ENCODE assay signal across 14 cellular contexts in genomic region chr11:102410382-102410784, GRCh38. TPM values are rescaled to one million over a fixed set of nuclear protein-coding genes. Genes with fewer than 3 reads are reported as not detected.
A peak's percentile ranks its signal among the peaks of the same experiment; 100 is the strongest.
DNase-seq lines count a peak whose midpoint lies in the region; ATAC-seq, FAIRE-seq and TF ChIP-seq lines count a peak whose summit lies in the region.
"Had no signal": no experiment of that assay in that cellular context is flagged by ENCODE, and none has a peak within 500 bp of the region (broad histone marks: within the 10 kb centered on the region; RNA-seq: fewer than 3 reads in every experiment).

No MANE protein-coding gene starts in this region.

- TF ChIP-seq EP300 in sigmoid colon (IDR thresholded peaks at IDR 0.05) = no peak

- intact Hi-C loops in CD4-positive, alpha-beta T cell (cut with DNase I, micrococcal nuclease) = no loop called here
- intact Hi-C loops in MCF 10A (cut with micrococcal nuclease) (no loop called here), sigmoid colon (cut with DNase I) (no loop called here)

- no peaks in the 10 kb centered on the region for H3K27me3 ChIP-seq in CD4-positive, alpha-beta T cell (ENCODE audit: control insufficient read depth, insufficient read depth, low read length)
- no peaks in the 10 kb centered on the region for H3K27me3 ChIP-seq in sigmoid colon
- H3K27me3 ChIP-seq: upper lobe of right lung had no signal

- H3K4me1 Mint-ChIP-seq in CD4-positive, alpha-beta T cell (ENCODE audit: low read depth) = peaks cover 92% of the 10 kb centered on the region
- H3K4me1 Mint-ChIP-seq in central memory CD8-positive, alpha-beta T cell = peaks cover 61% of the 10 kb centered on the region
- H3K4me1 Mint-ChIP-seq in MCF 10A (ENCODE audit: insufficient read depth, unreplicated experiment) = peaks cover 17% of the 10 kb centered on the region

- H3K4me3 Mint-ChIP-seq in CD4-positive, alpha-beta T cell = peak overlapping the region; percentile 32
- H3K4me3 Mint-ChIP-seq in central memory CD8-positive, alpha-beta T cell = no peak overlapping the region
- no peak overlapping the region for H3K4me3 Mint-ChIP-seq in MCF 10A (ENCODE audit: unreplicated experiment)

- no peaks in the 10 kb centered on the region for H3K9me3 ChIP-seq in CD4-positive, alpha-beta T cell (ENCODE audit: control insufficient read depth, low read length)
- no peaks in the 10 kb centered on the region for H3K9me3 ChIP-seq in HEK293 (ENCODE audit: control insufficient read depth, insufficient read depth, low read depth, low read length)
- no peaks in the 10 kb centered on the region for H3K9me3 ChIP-seq in sigmoid colon
- H3K9me3 ChIP-seq: lower lobe of right lung, upper lobe of right lung had no signal

- H3K27ac Mint-ChIP-seq in CD4-positive, alpha-beta T cell = peak overlapping the region; percentile 65
- peak overlapping the region; percentile 41 for H3K27ac Mint-ChIP-seq in central memory CD8-positive, alpha-beta T cell (ENCODE audit: low read depth)
- no peak overlapping the region for H3K27ac Mint-ChIP-seq in MCF 10A (ENCODE audit: low read depth, unreplicated experiment)

- peaks cover 70% of the 10 kb centered on the region for H3K36me3 Mint-ChIP-seq in CD4-positive, alpha-beta T cell (ENCODE audit: low read depth)
- H3K36me3 Mint-ChIP-seq in central memory CD8-positive, alpha-beta T cell (ENCODE audit: insufficient read depth) = peaks cover 19% of the 10 kb centered on the region
- peaks cover 35% of the 10 kb centered on the region for H3K36me3 Mint-ChIP-seq in MCF 10A (ENCODE audit: insufficient read depth, unreplicated experiment)

- H3K4me3 ChIP-seq in HEK293 (ENCODE audit: low read depth, low read length) (no peak overlapping the region), sigmoid colon (no peak overlapping the region)
- H3K4me3 ChIP-seq: lower lobe of right lung, upper lobe of right lung had no signal

- no peak overlapping the region for H3K27ac ChIP-seq in CD4-positive, alpha-beta T cell (ENCODE audit: low read depth, low read length)
- no peak overlapping the region for H3K27ac ChIP-seq in HEK293 (ENCODE audit: extremely low read depth, low read depth, low read length)
- H3K27ac ChIP-seq in sigmoid colon = peak overlapping the region in 2 of 4 donors; percentile 18 to 27
- H3K27ac ChIP-seq: lower lobe of right lung, upper lobe of right lung had no signal

- no peak for TF ChIP-seq POLR2A in sigmoid colon (IDR thresholded peaks at IDR 0.05)

- FAIRE-seq in D721Med (lab: Jason Lieb, UNC) = no peak
- FAIRE-seq: GM18507 had no signal

- POLR2A ChIA-PET in CD4-positive, alpha-beta T cell (lab: Charles Lee) = interaction anchor here (0.9 to 1.8 kb wide), 2 partner anchors 9 kb away, joined by 3 to 5 read pairs; no protein-coding TSS in a partner anchor
- POLR2A ChIA-PET in HEK293 (lab: Yijun Ruan, JAX) (no interaction called here), MCF 10A (lab: Yijun Ruan, JAX) (no interaction called here)

- BruUV-seq in MCF 10A (replicated peaks; lab: Mats Ljungman, UMichigan) = no TSS peak

- 86 to 87% methylated on average over 5 of the region's 5 CpGs for WGBS in sigmoid colon, 2 donors

- no peaks in the 10 kb centered on the region for H3K9me3 Mint-ChIP-seq in CD4-positive, alpha-beta T cell
- H3K9me3 Mint-ChIP-seq in central memory CD8-positive, alpha-beta T cell = no peaks in the 10 kb centered on the region
- peaks cover 7% of the 10 kb centered on the region for H3K9me3 Mint-ChIP-seq in MCF 10A (ENCODE audit: unreplicated experiment)

- DNase-seq in CD4-positive, alpha-beta T cell = no peak
- DNase-seq in central memory CD8-positive, alpha-beta T cell (ENCODE audit: low spot score in 2 of 2) = no peak
- DNase-seq in myocyte (ENCODE audit: low read depth) = peak; percentile 43
- no peak for DNase-seq in globus pallidus (ENCODE audit: low spot score)
- no peak for DNase-seq in MCF 10A (ENCODE audit: unreplicated experiment)
- no peak for DNase-seq in D721Med (ENCODE audit: insufficient read length, low spot score)
- no peak for DNase-seq in sigmoid colon
- DNase-seq: DMS53, lower lobe of right lung, MM.1S, T-helper 1 cell, upper lobe of right lung had no signal

- H3K36me3 ChIP-seq in HEK293 (ENCODE audit: control insufficient read depth in 2 of 2, insufficient read depth in 1 of 2, low read length in 2 of 2) = peaks cover 0 to 6% of the 10 kb centered on the region in 2 experiments; a peak in 1 of 3 replicates
- H3K36me3 ChIP-seq in sigmoid colon = peaks cover 0 to 5% (median 0%) of the 10 kb centered on the region in 4 donors
- H3K36me3 ChIP-seq: lower lobe of right lung had no signal

- ATAC-seq in CD4-positive, alpha-beta T cell (ENCODE audit: poor library complexity) = no peak
- ATAC-seq in central memory CD8-positive, alpha-beta T cell (replicated peaks; ENCODE audit: extremely low read depth, poor library complexity, severe bottlenecking) = no peak
- ATAC-seq: lower lobe of right lung, upper lobe of right lung had no signal

- no peak for TF ChIP-seq CTCF in CD4-positive, alpha-beta T cell (IDR thresholded peaks at IDR 0.05)
- TF ChIP-seq CTCF in HEK293 (tag by site-specific recombination; IDR thresholded peaks at IDR 0.05) (no peak), MCF 10A (IDR thresholded peaks at IDR 0.05; ENCODE audit: unreplicated experiment) (no peak), D721Med (IDR thresholded peaks at IDR 0.05; ENCODE audit: insufficient read depth, missing control alignments) (no peak), sigmoid colon (IDR thresholded peaks at IDR 0.05) (no peak)

- H3K27me3 Mint-ChIP-seq in CD4-positive, alpha-beta T cell = no peaks in the 10 kb centered on the region
- no peaks in the 10 kb centered on the region for H3K27me3 Mint-ChIP-seq in central memory CD8-positive, alpha-beta T cell
- no peaks in the 10 kb centered on the region for H3K27me3 Mint-ChIP-seq in MCF 10A (ENCODE audit: insufficient read depth, unreplicated experiment)

- CTCF ChIA-PET in CD4-positive, alpha-beta T cell (lab: Charles Lee) = interaction anchor here (0.6 to 2.1 kb wide), 2 partner anchors 9 to 20 kb away, joined by 3 to 12 read pairs; no protein-coding TSS in a partner anchor
- CTCF ChIA-PET in HEK293 (lab: Yijun Ruan, JAX) (no interaction called here), MCF 10A (lab: Yijun Ruan, JAX) (interaction anchor here (0.6 to 7.0 kb wide), 4 partner anchors 13 to 203 kb away, joined by 3 to 56 read pairs (median 4); no protein-coding TSS in a partner anchor)

- H3K4me1 ChIP-seq in HEK293 (ENCODE audit: control insufficient read depth, insufficient read depth, low read length) (0 out of 2 replicates have a peak, but pooled peaks cover 2% of the 10 kb centered on the region), sigmoid colon (peaks cover 0 to 30% (median 26%) of the 10 kb centered on the region in 4 donors)

TF ChIP-seq in HEK293, 187 proteins besides CTCF, POLR2A, EP300 and RAD21:
- TF ChIP-seq ZNF16 (tag by site-specific recombination; IDR thresholded peaks at IDR 0.05; ENCODE audit: low read depth) = no peak
- no peak for TF ChIP-seq ZNF830 (tag by site-specific recombination; IDR thresholded peaks at IDR 0.05; ENCODE audit: low read depth)
- no peak for TF ChIP-seq ZNF214 (tag by site-specific recombination; IDR thresholded peaks at IDR 0.05; ENCODE audit: borderline replicate concordance)
- TF ChIP-seq ZSCAN16 (tag by site-specific recombination; IDR thresholded peaks at IDR 0.05) = peak; percentile 96
- TF ChIP-seq ZNF600 (tag by site-specific recombination; IDR thresholded peaks at IDR 0.05) = peak; percentile 62
- TF ChIP-seq ZBTB17 (tag by site-specific recombination; IDR thresholded peaks at IDR 0.05) = peak; percentile 51; the same call in 1 of the 2 replicates
- TF ChIP-seq ZSCAN23 (tag by site-specific recombination; IDR thresholded peaks at IDR 0.05) = no peak
- peak; percentile 58; the same call in 1 of the 2 replicates for TF ChIP-seq TRIM28 (IDR thresholded peaks at IDR 0.05; ENCODE audit: borderline replicate concordance, low read length)
- TF ChIP-seq ZSCAN4 (tag by site-specific recombination; IDR thresholded peaks at IDR 0.05) = no peak
- TF ChIP-seq MZF1 (tag by site-specific recombination; IDR thresholded peaks at IDR 0.05; ENCODE audit: borderline replicate concordance) = no peak
- TF ChIP-seq ZNF660 (tag by site-specific recombination; IDR thresholded peaks at IDR 0.05) = no peak
- no peak for TF ChIP-seq ZNF239 (tag by site-specific recombination; IDR thresholded peaks at IDR 0.05)
- no peak for TF ChIP-seq ZBTB7A (tag by site-specific recombination; IDR thresholded peaks at IDR 0.05; ENCODE audit: low read depth)
- no peak for TF ChIP-seq ZFP3 (tag by site-specific recombination; IDR thresholded peaks at IDR 0.05; ENCODE audit: low read depth)
TF ChIP-seq in HEK293: peak in this region for 4.

RNA-seq across cellular contexts. Expression of gene TMEM123, which starts 42.2 kb away (rescaled TPM):
- 100 to 1,000 TPM; 288 to 307 TPM for total RNA-seq in CD4-positive, alpha-beta T cell
- 126 and 144 TPM in 2 replicates for total RNA-seq in myocyte
- polyA plus RNA-seq in myocyte (2012) = 63.8 TPM
- 134 and 137 TPM in 2 replicates for total RNA-seq in MCF 10A (2022)
- 100 to 1,000 TPM; 140 to 232 (median 203) TPM for total RNA-seq in sigmoid colon
- polyA plus RNA-seq in sigmoid colon = 10 to 100 TPM; 37.2 to 78.3 (median 44.4) TPM
